30 cellular contexts compared by ENCODE assay signal in the genomic region with DNA sequence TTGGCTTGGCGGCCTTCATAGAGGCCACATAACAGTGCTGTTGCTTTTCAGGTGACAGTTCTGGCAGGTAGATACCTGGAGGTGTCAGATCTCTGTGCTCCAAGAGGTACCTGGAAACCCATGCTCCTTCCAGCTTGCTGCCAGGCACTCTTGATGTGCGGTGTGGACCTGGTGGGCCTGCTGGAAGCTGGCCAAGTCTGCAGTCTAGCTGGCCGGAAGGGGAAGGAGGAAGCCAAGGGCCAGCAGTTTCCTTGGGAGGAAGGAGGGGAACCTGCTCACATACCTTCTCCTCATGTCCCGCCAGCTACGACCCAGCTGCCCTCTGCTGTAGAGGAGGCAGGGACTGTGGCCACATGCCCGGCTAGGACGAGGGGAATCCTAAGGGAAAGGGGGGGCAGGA.
"Had no signal": no experiment of that assay in that cellular context is flagged by ENCODE, and none has a peak within 500 bp of the region (broad histone marks: within the 10 kb centered on the region; RNA-seq: fewer than 3 reads in every experiment).

No MANE protein-coding gene starts in this region.

- H3K27me3 ChIP-seq: neutrophil, ovary, testis, thyroid gland, transverse colon, upper lobe of left lung, vagina had no signal

- H3K4me3 ChIP-seq: left lung, lower lobe of right lung, ovary, prostate gland, skin epidermis, testis, thyroid gland, transverse colon, upper lobe of left lung, vagina had no signal

- H3K36me3 ChIP-seq: left lung, lower lobe of right lung, neutrophil, ovary, prostate gland, thyroid gland, transverse colon, upper lobe of left lung, vagina had no signal

- H3K27ac ChIP-seq: left lung, lower lobe of right lung, neutrophil, ovary, prostate gland, skin epidermis, testis, thyroid gland, transverse colon, upper lobe of left lung, vagina had no signal

- ATAC-seq: left colon; left lung; lower lobe of right lung; naive thymus-derived CD8-positive, alpha-beta T cell; right cardiac atrium; sciatic nerve; stimulated activated memory B cell treated with anti-CD40 and anti-IgM and Interleukin-4, amounts not matched to agents 10 μg/mL and 1 μg/mL and 100 μg/mL, for 72 hours; stimulated activated naive CD8-positive, alpha-beta T cell treated with anti-CD3 and anti-CD28 coated beads, Interleukin-15, amount 100 ng/mL, for 72 hours had no signal

- H3K9me3 ChIP-seq: left lung, lower lobe of right lung, neutrophil, ovary, prostate gland, testis, thyroid gland, transverse colon, upper lobe of left lung, vagina had no signal

- DNase-seq: hypothalamus; immature natural killer cell; kidney; left colon; left lung; lower lobe of right lung; mammary epithelial cell; mesenchymal stem cell; occipital lobe; ovary; retina; right cardiac atrium; stimulated activated CD4-positive, alpha-beta T cell treated with anti-CD3 and anti-CD28 coated beads, Interleukin-1b, Interleukin-23, amount 100 ng/mL, for 48 hours; stimulated activated CD4-positive, alpha-beta T cell treated with anti-CD3 and anti-CD28 coated beads, Interleukin-2, amount 100 ng/mL, for 48 hours; stimulated activated CD4-positive, alpha-beta T cell treated with anti-CD3 and anti-CD28 coated beads, Interleukin-4, amount 100 ng/mL, for 4 hours; stimulated activated CD8-positive, alpha-beta memory T cell treated with anti-CD3 and anti-CD28 coated beads, Interleukin-4, amount 100 ng/mL, for 48 hours; stimulated activated naive CD4-positive, alpha-beta T cell treated with Interleukin-2 at 50 U/mL for 16 hours; stimulated activated naive CD8-positive, alpha-beta T cell treated with anti-CD3 and anti-CD28 coated beads, Interleukin-15, amount 100 ng/mL, for 72 hours; substantia nigra; testis; thyroid gland; transverse colon had no signal

- H3K4me1 ChIP-seq: left lung, lower lobe of right lung, prostate gland, testis, transverse colon, upper lobe of left lung, vagina had no signal
